Comparison of ENCODE assay signal across 8 cellular contexts in the genomic region with DNA sequence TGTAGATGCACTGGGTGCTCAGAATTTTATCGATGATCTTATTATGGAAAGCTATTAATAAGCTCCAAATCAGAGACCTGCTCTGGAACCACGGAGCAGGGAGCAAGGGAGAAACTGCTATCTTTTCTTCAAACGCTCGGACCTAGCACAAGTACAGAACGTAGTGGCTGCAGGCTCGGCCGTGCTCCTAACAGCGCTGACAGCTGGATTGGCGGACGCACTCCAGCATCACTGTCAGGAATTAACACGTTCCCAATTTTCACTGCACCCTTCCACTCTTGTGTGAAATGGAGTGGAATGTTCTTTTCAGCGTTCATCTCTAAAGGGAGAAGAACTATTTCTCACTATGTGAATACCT.
DNase-seq lines count a peak whose midpoint lies in the region; ATAC-seq and TF ChIP-seq lines count a peak whose summit lies in the region.

No MANE protein-coding gene starts in this region.

- no peak for TF ChIP-seq CTCF in OCI-LY1 (IDR thresholded peaks at IDR 0.05; ENCODE audit: low read length)
- no peak for TF ChIP-seq CTCF in endothelial cell (IDR thresholded peaks at IDR 0.05; ENCODE audit: unreplicated experiment)

- H3K79me2 ChIP-seq in OCI-LY1 (ENCODE audit: insufficient read depth, low read length): no peaks in the 10 kb centered on the region

- H3K4me3 ChIP-seq in OCI-LY1 (ENCODE audit: low read depth, low read length, poor library complexity, severe bottlenecking): peak overlapping the region; percentile 59

- peaks cover 21% of the 10 kb centered on the region for H3K4me1 ChIP-seq in OCI-LY1 (ENCODE audit: insufficient read depth, low read length, severe bottlenecking)

- no peaks in the 10 kb centered on the region for H3K9me3 ChIP-seq in OCI-LY1 (ENCODE audit: low read length)

- TF ChIP-seq POLR2A in erythroblast (IDR thresholded peaks at IDR 0.05; ENCODE audit: low read length): no peak

- no peaks in the 10 kb centered on the region for H4K20me1 ChIP-seq in OCI-LY1 (ENCODE audit: insufficient read depth, low read length)

- peak overlapping the region; percentile 12; the same call in 1 of the 2 replicates for H3K9ac ChIP-seq in OCI-LY1 (ENCODE audit: low read length)

- H3K9me3 Mint-ChIP-seq in endothelial cell (ENCODE audit: unreplicated experiment) (no peaks in the 10 kb centered on the region), naive B cell (no peaks in the 10 kb centered on the region)

- H3K9me2 ChIP-seq in OCI-LY1 (ENCODE audit: low read depth, low read length): no peaks in the 10 kb centered on the region

- peak overlapping the region; percentile 64 for H3K27ac Mint-ChIP-seq in endothelial cell (ENCODE audit: unreplicated experiment)
- H3K27ac Mint-ChIP-seq in naive B cell: peak overlapping the region; percentile 60 to 93 (median 89)

- ATAC-seq in GM19455 (IDR thresholded peaks at IDR 0.05; ENCODE audit: unreplicated experiment) (peak; percentile 11), naive B cell (ENCODE audit: low read depth in 2 of 2) (no peak)

- peak; percentile 28 for DNase-seq in endothelial cell (ENCODE audit: low spot score)
- DNase-seq in naive B cell: no peak
- no peak for DNase-seq in NOMO-1 (lab: John Stamatoyannopoulos, UW; ENCODE audit: unreplicated experiment in 2 of 2)
- DNase-seq in NCI-H1048 (lab: John Stamatoyannopoulos, UW): no peak
- no peak for DNase-seq in erythroblast (lab: John Stamatoyannopoulos, UW)
- DNase-seq in SW 1271 (lab: John Stamatoyannopoulos, UW): no peak

- H3F3A ChIP-seq in OCI-LY1 (ENCODE audit: insufficient read depth, low read length): no peaks in the 10 kb centered on the region

- H3K36me3 Mint-ChIP-seq in endothelial cell (ENCODE audit: low read depth, unreplicated experiment) (no peaks in the 10 kb centered on the region), naive B cell (no peaks in the 10 kb centered on the region)

- H3K4me2 ChIP-seq in OCI-LY1 (ENCODE audit: low read length): peak overlapping the region; percentile 82

- H3K4me3 Mint-ChIP-seq in endothelial cell (ENCODE audit: unreplicated experiment) (peak overlapping the region; percentile 83), naive B cell (peak overlapping the region; percentile 87 to 96 (median 94))

- H3K4me1 Mint-ChIP-seq in endothelial cell (ENCODE audit: unreplicated experiment) (peaks cover 4% of the 10 kb centered on the region), naive B cell (peaks cover 35 to 64% (median 44%) of the 10 kb centered on the region in 3 donors)

- no peak overlapping the region for H2AFZ ChIP-seq in OCI-LY1 (ENCODE audit: low read length)

- no peaks in the 10 kb centered on the region for H3K36me3 ChIP-seq in OCI-LY1 (ENCODE audit: insufficient read depth, low read length)

- no peak overlapping the region for H3K27ac ChIP-seq in OCI-LY1 (ENCODE audit: low read depth, low read length, poor library complexity, severe bottlenecking)

- H3K27me3 Mint-ChIP-seq in endothelial cell (ENCODE audit: unreplicated experiment) (no peaks in the 10 kb centered on the region), naive B cell (no peaks in the 10 kb centered on the region)

- peaks cover 5% of the 10 kb centered on the region for H3K27me3 ChIP-seq in OCI-LY1 (ENCODE audit: insufficient read depth, low read length)
